Comparison of ENCODE assay signal across 8 cellular contexts in the genomic region with DNA sequence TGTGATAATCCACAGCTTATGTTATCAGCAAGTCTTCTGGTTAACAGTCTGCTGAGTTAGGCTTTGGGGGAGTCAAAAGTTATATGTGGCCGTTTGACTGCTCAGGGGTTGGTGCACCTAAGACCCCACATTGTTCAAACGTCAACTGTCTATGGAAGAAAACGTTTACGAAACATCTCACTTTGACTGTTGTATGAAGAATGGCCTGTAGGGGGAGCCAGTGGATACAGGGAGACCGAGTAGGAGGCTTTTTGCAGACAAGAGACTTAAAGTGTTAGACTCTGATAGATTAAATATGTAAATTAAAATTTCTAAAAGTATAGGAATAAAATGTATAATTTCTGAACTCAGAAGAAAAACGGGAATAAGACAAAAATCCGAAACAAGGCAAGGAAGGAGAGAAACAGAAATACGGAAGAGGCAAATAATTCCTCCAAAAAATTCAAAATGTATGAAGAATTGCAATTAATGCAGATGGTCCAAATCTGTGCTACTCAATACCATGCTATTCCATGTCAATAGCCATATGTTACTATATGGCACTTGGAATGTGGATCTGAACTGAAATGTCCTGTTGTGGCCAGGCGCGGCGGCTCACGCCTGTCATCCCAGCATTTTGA. TPM values are rescaled to one million over a fixed set of nuclear protein-coding genes. Genes with fewer than 3 reads are reported as not detected.
DNase-seq lines count a peak whose midpoint lies in the region; ATAC-seq and TF ChIP-seq lines count a peak whose summit lies in the region.

No MANE protein-coding gene starts in this region.

- ATAC-seq in activated naive CD8-positive, alpha-beta T cell treated with anti-CD3 and anti-CD28 coated beads, Interleukin-2, amount 10 ng/mL, durations not matched to agents 7 days and 5 days (ENCODE audit: low read depth) = peak; percentile 67
- ATAC-seq in left cardiac atrium = peak; percentile 44 to 66
- ATAC-seq in HG03097 (IDR thresholded peaks at IDR 0.05; ENCODE audit: low FRiP score, unreplicated experiment) = no peak

- no peaks in the 10 kb centered on the region for H3K79me2 ChIP-seq in SU-DHL-6 (ENCODE audit: insufficient read depth, low read length)

- H3K36me3 ChIP-seq in SU-DHL-6 (ENCODE audit: low read length) = no peaks in the 10 kb centered on the region

- H3K36me3 Mint-ChIP-seq in activated naive CD8-positive, alpha-beta T cell treated with anti-CD3 and anti-CD28 coated beads, Interleukin-2, amount 10 ng/mL, durations not matched to agents 7 days and 5 days = peaks cover 2% of the 10 kb centered on the region

- no peak for TF ChIP-seq POLR2A in NB4 (IDR thresholded peaks at IDR 0.05; ENCODE audit: extremely low read depth, insufficient read length)

- H3K27ac Mint-ChIP-seq in activated naive CD8-positive, alpha-beta T cell treated with anti-CD3 and anti-CD28 coated beads, Interleukin-2, amount 10 ng/mL, durations not matched to agents 7 days and 5 days = no peak overlapping the region

- intact Hi-C loops in left cardiac atrium (cut with DNase I) = loop anchor here (2.0 to 10.0 kb wide), 5 partner anchors 115 to 233 kb away; a partner anchor contains a TSS

- no peaks in the 10 kb centered on the region for H3K9me2 ChIP-seq in SU-DHL-6 (replicated peaks; ENCODE audit: insufficient read depth, low read length)

- CTCF ChIA-PET in GM10248 (lab: Yijun Ruan, JAX) = interaction anchor here (0.6 to 3.7 kb wide), 50 partner anchors 9 to 240 kb away, joined by 3 to 40 read pairs (median 4); a partner anchor contains a TSS

- no peak overlapping the region for H3K9ac ChIP-seq in SU-DHL-6 (ENCODE audit: low read length)

- no peaks in the 10 kb centered on the region for H3K27me3 ChIP-seq in SU-DHL-6 (ENCODE audit: low read length)

- no peak overlapping the region for H2AFZ ChIP-seq in SU-DHL-6 (ENCODE audit: low read depth, low read length, severe bottlenecking)

- no peak overlapping the region for H3K4me3 ChIP-seq in NB4 (ENCODE audit: low read depth, low read length)
- no peak overlapping the region for H3K4me3 ChIP-seq in SU-DHL-6 (ENCODE audit: insufficient read depth, low read length, poor library complexity, severe bottlenecking)

- H3K27ac ChIP-seq in SU-DHL-6 (ENCODE audit: low read depth, low read length) = no peak overlapping the region

- peaks cover 8% of the 10 kb centered on the region for H3K27me3 Mint-ChIP-seq in activated naive CD8-positive, alpha-beta T cell treated with anti-CD3 and anti-CD28 coated beads, Interleukin-2, amount 10 ng/mL, durations not matched to agents 7 days and 5 days

- no peak overlapping the region for H3K4me3 Mint-ChIP-seq in activated naive CD8-positive, alpha-beta T cell treated with anti-CD3 and anti-CD28 coated beads, Interleukin-2, amount 10 ng/mL, durations not matched to agents 7 days and 5 days

- H4K20me1 ChIP-seq in SU-DHL-6 (ENCODE audit: low read depth, low read length) = no peaks in the 10 kb centered on the region

- H3K9me3 Mint-ChIP-seq in activated naive CD8-positive, alpha-beta T cell treated with anti-CD3 and anti-CD28 coated beads, Interleukin-2, amount 10 ng/mL, durations not matched to agents 7 days and 5 days = peaks cover 5% of the 10 kb centered on the region

- POLR2A ChIA-PET in GM10248 (lab: Yijun Ruan, JAX) = interaction anchor here (0.8 kb wide), 1 partner anchor 102 kb away, joined by 3 read pairs; a partner anchor contains a TSS
- POLR2A ChIA-PET in activated naive CD8-positive, alpha-beta T cell treated with anti-CD3 and anti-CD28 coated beads, Interleukin-2, amount 10 ng/mL, durations not matched to agents 7 days and 5 days (lab: Charles Lee) = interaction anchor here (0.6 to 2.0 kb wide), 5 partner anchors 82 to 116 kb away, joined by 3 to 9 read pairs (median 3); a partner anchor contains a TSS

- peaks cover 25% of the 10 kb centered on the region for H3K4me1 Mint-ChIP-seq in activated naive CD8-positive, alpha-beta T cell treated with anti-CD3 and anti-CD28 coated beads, Interleukin-2, amount 10 ng/mL, durations not matched to agents 7 days and 5 days

- no peak overlapping the region for H3K4me2 ChIP-seq in SU-DHL-6 (ENCODE audit: low read depth, low read length, poor library complexity, severe bottlenecking)

- DNase-seq in GM10248 (ENCODE audit: extremely low spot score) = peak; percentile 69
- DNase-seq in NB4 (ENCODE audit: low read depth) = peak; percentile 82
- DNase-seq in activated naive CD8-positive, alpha-beta T cell treated with anti-CD3 and anti-CD28 coated beads, Interleukin-2, amount 10 ng/mL, durations not matched to agents 7 days and 5 days = peak; percentile 46
- DNase-seq in left cardiac atrium = peak; percentile 58
- peak; percentile 67 for DNase-seq in retina
- DNase-seq in cerebellar nuclear complex (lab: John Stamatoyannopoulos, UW) = no peak

- peaks cover 5% of the 10 kb centered on the region; the same call in 1 of the 2 replicates for H3F3A ChIP-seq in SU-DHL-6 (ENCODE audit: insufficient read depth)

- H3K9me3 ChIP-seq in SU-DHL-6 (ENCODE audit: insufficient read depth, low read length) = no peaks in the 10 kb centered on the region

- TF ChIP-seq CTCF in GM10248 (IDR thresholded peaks at IDR 0.05; ENCODE audit: control extremely low read depth, extremely low read depth, low read depth, missing control alignments) (peak; percentile 81), NB4 (IDR thresholded peaks at IDR 0.05; ENCODE audit: low read depth, low read length) (peak; percentile 65), SU-DHL-6 (IDR thresholded peaks at IDR 0.05; ENCODE audit: insufficient read depth, low read length, poor library complexity, severe bottlenecking) (peak; percentile 93)

RNA-seq across cellular contexts. Expression of a gene that starts 37.8 kb away (rescaled TPM):
- total RNA-seq in activated naive CD8-positive, alpha-beta T cell treated with anti-CD3 and anti-CD28 coated beads, Interleukin-2, amount 10 ng/mL, durations not matched to agents 7 days and 5 days = 10 to 100 TPM; 30.7 to 33.4 TPM
- total RNA-seq in left cardiac atrium = 1 to 10 TPM; 2.1 to 3.2 TPM

RNA-seq across cellular contexts. Expression of a gene that starts 41.2 kb away (rescaled TPM):
- total RNA-seq in activated naive CD8-positive, alpha-beta T cell treated with anti-CD3 and anti-CD28 coated beads, Interleukin-2, amount 10 ng/mL, durations not matched to agents 7 days and 5 days = 1 to 10 TPM; 6.9 to 7.7 TPM
- not detected for total RNA-seq in left cardiac atrium

Comparison
In these comparisons a context has a peak if more than half of its experiments do, and no peak if none do; other contexts are left out.
1. DNase-seq: peak in GM10248 (single experiment), NB4 (single experiment), activated naive CD8-positive, alpha-beta T cell treated with anti-CD3 and anti-CD28 coated beads, Interleukin-2, amount 10 ng/mL, durations not matched to agents 7 days and 5 days (single experiment), left cardiac atrium (single experiment) and retina (single experiment); none in cerebellar nuclear complex (0 of 2).
2. RNA of a gene that starts 37.8 kb away (total RNA-seq): 30.7 to 33.4 TPM in activated naive CD8-positive, alpha-beta T cell treated with anti-CD3 and anti-CD28 coated beads, Interleukin-2, amount 10 ng/mL, durations not matched to agents 7 days and 5 days; 2.1 to 3.2 TPM in left cardiac atrium; every median in the first group is over 4 times any median in the second.
3. RNA of a gene that starts 41.2 kb away (total RNA-seq): 6.9 to 7.7 TPM in activated naive CD8-positive, alpha-beta T cell treated with anti-CD3 and anti-CD28 coated beads, Interleukin-2, amount 10 ng/mL, durations not matched to agents 7 days and 5 days; not detected in left cardiac atrium; every median in the first group is over 4 times any median in the second.
4. Peak in every context shown above with its lines, with median percentiles within 50 percentile points of each other: CTCF ChIP-seq.